Comparison of ENCODE assay signal across 17 cellular contexts in genomic region chr4:6721121-6721520, GRCh38.
"Had no signal": no experiment of that assay in that cellular context is flagged by ENCODE, and none has a peak within 500 bp of the region (broad histone marks: within the 10 kb centered on the region; RNA-seq: fewer than 3 reads in every experiment).

No MANE protein-coding gene starts in this region.

- H3K27me3 Mint-ChIP-seq: activated CD4-positive, alpha-beta memory T cell treated with anti-CD3 and anti-CD28 coated beads for 36 hours; naive thymus-derived CD8-positive, alpha-beta T cell; progenitor cell of endocrine pancreas; type B pancreatic cell had no signal

- ATAC-seq: gastroesophageal sphincter; left colon; mucosa of descending colon; stimulated activated naive CD8-positive, alpha-beta T cell treated with anti-CD3 and anti-CD28 coated beads, Interleukin-15, Interleukin-2, amounts not matched to agents 100 U/mL and 50 U/mL, for 24 hours had no signal

- H3K27me3 ChIP-seq: gastroesophageal sphincter, heart right ventricle, right atrium auricular region, suprapubic skin had no signal

- DNase-seq: activated CD4-positive, alpha-beta memory T cell treated with anti-CD3 and anti-CD28 coated beads for 36 hours; activated CD4-positive, alpha-beta T cell treated with anti-CD3 and anti-CD28 coated beads for 1 hour; activated CD8-positive, alpha-beta memory T cell treated with anti-CD3 and anti-CD28 coated beads, Interleukin-2, amount 50 U/mL, for 4 hours; activated naive CD4-positive, alpha-beta T cell treated with Interleukin-2 at 50 U/mL for 16 hours; heart right ventricle; left colon; mucosa of descending colon; naive thymus-derived CD8-positive, alpha-beta T cell; stimulated activated CD4-positive, alpha-beta T cell treated with anti-CD3 and anti-CD28 coated beads, Interleukin-4, amount 100 ng/mL, for 24 hours; stimulated activated naive CD8-positive, alpha-beta T cell treated with anti-CD3 and anti-CD28 coated beads, Interleukin-15, Interleukin-2, amounts not matched to agents 100 U/mL and 50 U/mL, for 24 hours; T-helper 9 cell had no signal

- H3K4me3 Mint-ChIP-seq: activated CD4-positive, alpha-beta memory T cell treated with anti-CD3 and anti-CD28 coated beads for 36 hours; activated T-helper 1 cell treated with anti-CD3 and anti-CD28 coated beads, Interleukin-12 subunit alpha, Interleukin-12 subunit beta, Interleukin-2, Interleukin-4 antibody, amounts not matched to agents 30 ng/mL and 10 ng/mL and 1 ng/mL, durations not matched to agents 14 hours and 24 hours and 36 hours; type B pancreatic cell had no signal

- H3K9me3 ChIP-seq: gastroesophageal sphincter, heart right ventricle, mucosa of descending colon, right atrium auricular region, suprapubic skin had no signal

- H3K9me3 Mint-ChIP-seq: activated CD4-positive, alpha-beta memory T cell treated with anti-CD3 and anti-CD28 coated beads for 36 hours; activated T-helper 1 cell treated with anti-CD3 and anti-CD28 coated beads, Interleukin-12 subunit alpha, Interleukin-12 subunit beta, Interleukin-2, Interleukin-4 antibody, amounts not matched to agents 30 ng/mL and 10 ng/mL and 1 ng/mL, durations not matched to agents 14 hours and 24 hours and 36 hours; naive thymus-derived CD8-positive, alpha-beta T cell; type B pancreatic cell had no signal

- H3K27ac ChIP-seq: heart right ventricle, right atrium auricular region, suprapubic skin had no signal

- H3K27ac Mint-ChIP-seq: activated CD4-positive, alpha-beta memory T cell treated with anti-CD3 and anti-CD28 coated beads for 36 hours; activated T-helper 1 cell treated with anti-CD3 and anti-CD28 coated beads, Interleukin-12 subunit alpha, Interleukin-12 subunit beta, Interleukin-2, Interleukin-4 antibody, amounts not matched to agents 30 ng/mL and 10 ng/mL and 1 ng/mL, durations not matched to agents 14 hours and 24 hours and 36 hours; progenitor cell of endocrine pancreas had no signal

- H3K36me3 ChIP-seq: gastroesophageal sphincter, right atrium auricular region, suprapubic skin had no signal

- H3K4me3 ChIP-seq: gastroesophageal sphincter, heart right ventricle, mucosa of descending colon, right atrium auricular region, suprapubic skin had no signal
